ENCODE assay signal across 9 cellular contexts in the genomic region with DNA sequence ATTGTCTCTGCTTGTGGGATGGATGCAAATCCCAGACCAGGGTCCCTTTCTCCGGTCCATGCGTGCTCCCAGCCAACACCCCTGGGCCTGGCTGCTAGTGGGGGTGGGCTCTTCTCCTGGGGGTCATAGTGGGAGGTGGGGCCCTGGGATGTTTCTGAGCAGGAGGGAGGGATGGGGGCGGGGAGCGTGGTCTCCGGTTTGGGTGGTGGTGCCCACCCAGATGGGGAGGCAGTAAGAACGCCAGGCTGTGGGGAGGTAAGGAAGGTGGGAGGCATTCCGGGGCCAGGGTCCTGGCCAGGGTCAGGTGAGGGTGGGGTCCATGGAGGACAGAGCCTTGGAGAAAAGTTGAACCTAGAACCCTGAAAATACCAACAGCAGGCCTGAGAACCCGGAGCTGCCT. TPM values are rescaled to one million over a fixed set of nuclear protein-coding genes. Genes with fewer than 3 reads are reported as not detected.
DNase-seq lines count a peak whose midpoint lies in the region; TF ChIP-seq lines count a peak whose summit lies in the region.
"Had no signal": no experiment of that assay in that cellular context is flagged by ENCODE, and none has a peak within 500 bp of the region (broad histone marks: within the 10 kb centered on the region; RNA-seq: fewer than 3 reads in every experiment).

No MANE protein-coding gene starts in this region.

- H3K9me3 ChIP-seq in GM23248 (ENCODE audit: low read depth) (no peaks in the 10 kb centered on the region), iPS-15b (ENCODE audit: control insufficient read depth, insufficient read depth, low read length) (no peaks in the 10 kb centered on the region), stomach smooth muscle (ENCODE audit: control insufficient read depth in 2 of 2, low read length in 2 of 2) (no peaks in the 10 kb centered on the region)

- no peaks in the 10 kb centered on the region for H3K27me3 ChIP-seq in GM23248 (replicated peaks; ENCODE audit: insufficient read depth)
- H3K27me3 ChIP-seq in iPS-15b (ENCODE audit: control insufficient read depth, insufficient read depth, low read length) = peaks cover 66% of the 10 kb centered on the region
- H3K27me3 ChIP-seq in stomach smooth muscle (ENCODE audit: control insufficient read depth in 1 of 2, insufficient read depth in 2 of 2, low read length in 2 of 2) = peaks cover 0 to 2% of the 10 kb centered on the region in 2 donors

- in situ Hi-C loops in GM23248 (cut with MboI) (no loop called here), GM13977 (cut with MboI; ENCODE audit: low pct_unique_long_range_greater_than_20kb, low sequenced_read_pairs, unreplicated experiment) (no loop called here)

- peaks cover 30% of the 10 kb centered on the region for H3K4me1 ChIP-seq in GM23248 (ENCODE audit: insufficient read depth)
- H3K4me1 ChIP-seq in iPS-15b (ENCODE audit: control insufficient read depth, insufficient read depth, low read length) = peaks cover 3% of the 10 kb centered on the region
- H3K4me1 ChIP-seq in stomach smooth muscle (ENCODE audit: control insufficient read depth, insufficient read depth, low read length) = peaks cover 74% of the 10 kb centered on the region

- H3K9me2 ChIP-seq in GM23248 (ENCODE audit: insufficient read depth) = no peaks in the 10 kb centered on the region

- H3K27ac ChIP-seq in GM23248 (peak overlapping the region; percentile 99), VCaP (peak overlapping the region; percentile 99), stomach smooth muscle (ENCODE audit: low read length) (peak overlapping the region; percentile 93)

- H4K20me1 ChIP-seq in GM23248 (ENCODE audit: insufficient read depth) = no peaks in the 10 kb centered on the region

- no peaks in the 10 kb centered on the region for H3F3A ChIP-seq in GM23248 (ENCODE audit: insufficient read depth)

- WGBS in GM23248 (ENCODE audit: low coverage in 1 of 2, low lambda C conversion rate in 2 of 2, missing lambda C conversion rate in 2 of 2), 2 experiments = 34 to 59% methylated on average over 3 to 8 of the region's 8 CpGs

- TF ChIP-seq CTCF in VCaP (conservative IDR thresholded peaks at IDR 0.05) (no peak), GM20000 (IDR thresholded peaks at IDR 0.05; ENCODE audit: extremely low read depth, missing control alignments) (no peak), GM13977 (IDR thresholded peaks at IDR 0.05; ENCODE audit: extremely low read depth, insufficient read depth, missing control alignments) (no peak)

- H3K36me3 ChIP-seq in GM23248 (ENCODE audit: low read depth) (no peaks in the 10 kb centered on the region), iPS-15b (ENCODE audit: control insufficient read depth, insufficient read depth, low read length) (peaks cover 3% of the 10 kb centered on the region), stomach smooth muscle (ENCODE audit: control insufficient read depth in 2 of 2, insufficient read depth in 2 of 2, low read length in 2 of 2) (peaks cover 0 to 3% of the 10 kb centered on the region in 2 donors)

- no peak for DNase-seq in GM23248
- no peak for DNase-seq in GM20000 (ENCODE audit: low spot score)
- no peak for DNase-seq in NCI-H446 (lab: John Stamatoyannopoulos, UW)
- no peak for DNase-seq in GM13977 (ENCODE audit: low spot score)
- no peak for DNase-seq in D341Med (ENCODE audit: low spot score)

- H2AFZ ChIP-seq in GM23248 = no peak overlapping the region

- H3K4me3 ChIP-seq in GM23248 = no peak overlapping the region
- peak overlapping the region; percentile 28 for H3K4me3 ChIP-seq in iPS-15b (ENCODE audit: low read depth, low read length)
- H3K4me3 ChIP-seq in stomach smooth muscle (ENCODE audit: low read length in 2 of 2) = no peak overlapping the region

- H3K79me2 ChIP-seq in GM23248 (ENCODE audit: insufficient read depth) = peaks cover 10% of the 10 kb centered on the region

- H3K9ac ChIP-seq in GM23248 (peak overlapping the region; percentile 97), iPS-15b (ENCODE audit: low read depth, low read length) (no peak overlapping the region), stomach smooth muscle (ENCODE audit: low read length in 2 of 2) (no peak overlapping the region)

- no peak overlapping the region for H3K4me2 ChIP-seq in GM23248 (ENCODE audit: unreplicated experiment)

RNA-seq across cellular contexts. Expression of a gene that starts 5.5 kb away (rescaled TPM):
- total RNA-seq in GM23248 (2014; rRNA removed; shearing (Covaris generic)) = 149 and 188 TPM in 2 replicates
- 317 and 319 TPM in 2 replicates for polyA plus RNA-seq in GM23248 (2016; fragmentation: Nextera tagmentation; extraction: Ambion mirVana)

RNA-seq across cellular contexts. Expression of a gene that starts 6.5 kb away (rescaled TPM):
- total RNA-seq in GM23248 (2014; rRNA removed; shearing (Covaris generic)) = 1.8 and 12.3 TPM in 2 replicates
- 32.7 and 37.7 TPM in 2 replicates for polyA plus RNA-seq in GM23248 (2016; fragmentation: Nextera tagmentation; extraction: Ambion mirVana)

RNA-seq across cellular contexts. Expression of a gene that starts 10.9 kb away (rescaled TPM):
- total RNA-seq in GM23248 (2014; rRNA removed; shearing (Covaris generic)) = 8.7 and 9.8 TPM in 2 replicates
- 4.0 and 6.4 TPM in 2 replicates for polyA plus RNA-seq in GM23248 (2016; fragmentation: Nextera tagmentation; extraction: Ambion mirVana)

RNA-seq across cellular contexts. Expression of a gene that starts 46.2 kb away (rescaled TPM):
- 11.1 and 20.5 TPM in 2 replicates for total RNA-seq in GM23248 (2014; rRNA removed; shearing (Covaris generic))
- 4.1 and 5.8 TPM in 2 replicates for polyA plus RNA-seq in GM23248 (2016; fragmentation: Nextera tagmentation; extraction: Ambion mirVana)
- polyA plus RNA-seq: K562 had no signal
